ENCODE assay signal across 14 cellular contexts in genomic region chr6:139452176-139452876, GRCh38.
DNase-seq lines count a peak whose midpoint lies in the region; ATAC-seq, FAIRE-seq and TF ChIP-seq lines count a peak whose summit lies in the region.
"Had no signal": no experiment of that assay in that cellular context is flagged by ENCODE, and none has a peak within 500 bp of the region (broad histone marks: within the 10 kb centered on the region; RNA-seq: fewer than 3 reads in every experiment).

No MANE protein-coding gene starts in this region.

- H2BK120ac ChIP-seq in H1 (replicated peaks; ENCODE audit: low read depth, low read length), result no peak overlapping the region
- no peak overlapping the region for H2BK120ac ChIP-seq in neuronal stem cell (ENCODE audit: low read depth, low read length)

- DNase-seq in HPDE6-E6E7 (ENCODE audit: extremely low spot score) (peak; percentile 61), NCI-H69 (lab: John Stamatoyannopoulos, UW) (peak; percentile 42), H1 (ENCODE audit: low read depth in 1 of 2, low spot score in 2 of 2) (no peak), neuronal stem cell (ENCODE audit: low spot score) (no peak), UCSD-AML1 (lab: John Stamatoyannopoulos, UW; ENCODE audit: unreplicated experiment) (no peak), glutamatergic neuron (no peak), frontal cortex (ENCODE audit: low spot score in 2 of 2) (no peak)
- DNase-seq: activated CD4-positive, alpha-beta T cell treated with anti-CD3 and anti-CD28 coated beads, Interleukin-2, amount 10 ng/mL, durations not matched to agents 7 days and 5 days; brain microvascular endothelial cell; CD4-positive, alpha-beta T cell; substantia nigra had no signal

- H3K36me3 Mint-ChIP-seq in glutamatergic neuron (ENCODE audit: unreplicated experiment), result no peaks in the 10 kb centered on the region

- no peak overlapping the region for H2BK20ac ChIP-seq in H1 (ENCODE audit: low read length)

- H3K79me2 ChIP-seq in H1 (ENCODE audit: control insufficient read depth in 1 of 2, insufficient read depth in 2 of 2, low read length in 2 of 2), result no peaks in the 10 kb centered on the region

- peaks cover 2% of the 10 kb centered on the region for H3K4me1 Mint-ChIP-seq in glutamatergic neuron (ENCODE audit: low read depth, unreplicated experiment)

- no peak overlapping the region for H3K56ac ChIP-seq in H1 (replicated peaks; ENCODE audit: insufficient read length, low read depth, low read length)

- TF ChIP-seq CTCF in H1 (IDR thresholded peaks at IDR 0.05; ENCODE audit: control extremely low read depth in 1 of 3, insufficient read depth in 1 of 3, low read depth in 1 of 3, low read length in 3 of 3) (no peak), glutamatergic neuron (IDR thresholded peaks at IDR 0.05; ENCODE audit: partially characterized antibody, unreplicated experiment) (no peak)

- POLR2A ChIA-PET in H1 (lab: Charles Lee; ENCODE audit: partially characterized antibody), result no interaction called here

- TF ChIP-seq EP300 in H1 (IDR thresholded peaks at IDR 0.05; ENCODE audit: borderline replicate concordance in 1 of 2, low read depth in 2 of 2, low read length in 2 of 2), result no peak

- FAIRE-seq in H1 (lab: Jason Lieb, UNC) (no peak), frontal cortex (lab: Jason Lieb, UNC) (no peak)
- FAIRE-seq: islet of Langerhans had no signal

- H3K9me3 ChIP-seq in H1 (ENCODE audit: insufficient read depth in 2 of 2, low read depth in 1 of 2, low read length in 1 of 2) (no peaks in the 10 kb centered on the region; a peak in 1 of 4 replicates), neuronal stem cell (replicated peaks in 1 of 2; ENCODE audit: control insufficient read depth in 2 of 2, insufficient read depth in 1 of 2, low read depth in 1 of 2, low read length in 2 of 2) (no peaks in the 10 kb centered on the region)

- no peak overlapping the region for H2BK15ac ChIP-seq in H1 (ENCODE audit: low read length)
- no peak overlapping the region for H2BK15ac ChIP-seq in neuronal stem cell (ENCODE audit: low read length)

- H3K18ac ChIP-seq in H1 (ENCODE audit: extremely low read depth, low read length) (no peak overlapping the region), neuronal stem cell (ENCODE audit: low read length) (no peak overlapping the region)

- no peaks in the 10 kb centered on the region for H3K36me3 ChIP-seq in H1 (ENCODE audit: control insufficient read depth in 2 of 4, insufficient read depth in 4 of 4, low read length in 3 of 4)
- no peaks in the 10 kb centered on the region for H3K36me3 ChIP-seq in neuronal stem cell (replicated peaks in 1 of 2; ENCODE audit: control insufficient read depth in 2 of 2, insufficient read depth in 2 of 2, low read length in 2 of 2)
- H3K36me3 ChIP-seq: brain microvascular endothelial cell had no signal

- no peak overlapping the region for H3K4ac ChIP-seq in H1 (replicated peaks; ENCODE audit: insufficient read length, low read depth, low read length)
- H3K4ac ChIP-seq in neuronal stem cell (ENCODE audit: low read length), result no peak overlapping the region

- H3K4me3 ChIP-seq in H1 (ENCODE audit: extremely low read depth in 1 of 4, insufficient read depth in 2 of 4, low read depth in 3 of 4, low read length in 4 of 4) (no peak overlapping the region), neuronal stem cell (ENCODE audit: low read length in 2 of 2) (no peak overlapping the region)

- no peak overlapping the region for H4K5ac ChIP-seq in H1 (ENCODE audit: insufficient read length, low read depth, low read length)

- no peak overlapping the region for H3K27ac Mint-ChIP-seq in glutamatergic neuron (ENCODE audit: unreplicated experiment)
- H3K27ac Mint-ChIP-seq: activated CD4-positive, alpha-beta T cell treated with anti-CD3 and anti-CD28 coated beads, Interleukin-2, amount 10 ng/mL, durations not matched to agents 7 days and 5 days; CD4-positive, alpha-beta T cell had no signal

- H3K4me1 ChIP-seq in H1 (replicated peaks in 1 of 4; ENCODE audit: control insufficient read depth in 3 of 4, insufficient read depth in 4 of 4, low read length in 3 of 4) (peaks cover 0 to 2% (median 0%) of the 10 kb centered on the region in 4 experiments; a peak in 2 of 7 replicates), neuronal stem cell (ENCODE audit: control insufficient read depth in 2 of 2, insufficient read depth in 1 of 2, low read depth in 1 of 2, low read length in 2 of 2) (peaks cover 6 to 26% of the 10 kb centered on the region in 2 donors)

- H2BK5ac ChIP-seq in H1 (ENCODE audit: low read depth, low read length) (no peak overlapping the region), neuronal stem cell (ENCODE audit: low read length) (no peak overlapping the region)

- ATAC-seq in HG03432 (IDR thresholded peaks at IDR 0.05; ENCODE audit: unreplicated experiment), result no peak
- ATAC-seq: sciatic nerve had no signal

- H3K23ac ChIP-seq in H1 (ENCODE audit: insufficient read length), result no peak overlapping the region
- no peak overlapping the region for H3K23ac ChIP-seq in neuronal stem cell (ENCODE audit: low read depth, low read length, poor library complexity)

- no peak overlapping the region for H3K9ac ChIP-seq in H1 (replicated peaks in 1 of 4; ENCODE audit: extremely low read depth in 1 of 4, low read depth in 3 of 4, low read length in 3 of 4)
- no peak overlapping the region for H3K9ac ChIP-seq in neuronal stem cell (ENCODE audit: low read depth, low read length, poor library complexity)

- peaks cover under 1% of the 10 kb centered on the region for H3K9me3 Mint-ChIP-seq in glutamatergic neuron (ENCODE audit: unreplicated experiment)
- H3K9me3 Mint-ChIP-seq: activated CD4-positive, alpha-beta T cell treated with anti-CD3 and anti-CD28 coated beads, Interleukin-2, amount 10 ng/mL, durations not matched to agents 7 days and 5 days; CD4-positive, alpha-beta T cell had no signal

- no peak overlapping the region for H3K4me3 Mint-ChIP-seq in glutamatergic neuron (ENCODE audit: unreplicated experiment)
- H3K4me3 Mint-ChIP-seq: activated CD4-positive, alpha-beta T cell treated with anti-CD3 and anti-CD28 coated beads, Interleukin-2, amount 10 ng/mL, durations not matched to agents 7 days and 5 days; CD4-positive, alpha-beta T cell had no signal

- H3K27ac ChIP-seq in H1 (ENCODE audit: low read depth, low read length) (no peak overlapping the region), neuronal stem cell (replicated peaks; ENCODE audit: low read length) (peak overlapping the region; percentile 19)
- H3K27ac ChIP-seq: brain microvascular endothelial cell had no signal

- CTCF ChIA-PET in H1 (lab: Charles Lee; ENCODE audit: partially characterized antibody), result interaction anchor here (0.7 kb wide), 1 partner anchor 50 kb away, joined by 3 read pairs; no protein-coding TSS in a partner anchor

- no peaks in the 10 kb centered on the region for H3K79me1 ChIP-seq in H1 (ENCODE audit: low read depth, low read length)
- H3K79me1 ChIP-seq in neuronal stem cell (ENCODE audit: low read depth, low read length), result no peaks in the 10 kb centered on the region

- H3K23me2 ChIP-seq in H1 (ENCODE audit: low read depth, low read length), result no peaks in the 10 kb centered on the region

- H3K27me3 Mint-ChIP-seq in glutamatergic neuron (ENCODE audit: unreplicated experiment), result no peaks in the 10 kb centered on the region
- H3K27me3 Mint-ChIP-seq: activated CD4-positive, alpha-beta T cell treated with anti-CD3 and anti-CD28 coated beads, Interleukin-2, amount 10 ng/mL, durations not matched to agents 7 days and 5 days; CD4-positive, alpha-beta T cell had no signal

- H4K91ac ChIP-seq in H1 (replicated peaks; ENCODE audit: insufficient read length, low read length), result no peak overlapping the region
- H4K91ac ChIP-seq in neuronal stem cell (ENCODE audit: low read depth, low read length, poor library complexity), result no peak overlapping the region

- H3K4me2 ChIP-seq in H1 (ENCODE audit: insufficient read depth in 1 of 2, low read depth in 2 of 2, low read length in 2 of 2), result no peak overlapping the region
- no peak overlapping the region for H3K4me2 ChIP-seq in neuronal stem cell (ENCODE audit: insufficient read depth, low read length, poor library complexity, severe bottlenecking)

- H3K27me3 ChIP-seq in H1 (replicated peaks in 1 of 4; ENCODE audit: control insufficient read depth in 3 of 4, extremely low read depth in 1 of 4, insufficient read depth in 3 of 4, low read length in 3 of 4) (no peaks in the 10 kb centered on the region), neuronal stem cell (ENCODE audit: control insufficient read depth in 3 of 3, insufficient read depth in 3 of 3, low read depth in 1 of 3, low read length in 3 of 3) (no peaks in the 10 kb centered on the region)
- H3K27me3 ChIP-seq: brain microvascular endothelial cell had no signal

- H2AFZ ChIP-seq in H1 (ENCODE audit: low read length) (peak overlapping the region; percentile 90; the same call in 1 of the 2 replicates), neuronal stem cell (ENCODE audit: low read length) (peak overlapping the region; percentile 57)

- 70% methylated on average over 2 of the region's 2 CpGs; no CpG with 5 or more reads in 1 of the 2 experiments for WGBS in H1 (ENCODE audit: extremely low coverage in 1 of 2, insufficient coverage in 1 of 2, insufficient read length in 1 of 2, insufficient replicate concordance in 2 of 2, low coverage in 1 of 2, low lambda C conversion rate in 2 of 2, missing lambda C conversion rate in 1 of 2), 2 experiments
- WGBS in neuronal stem cell (ENCODE audit: extremely low coverage in 2 of 2, insufficient read length in 2 of 2, insufficient replicate concordance in 1 of 2), 2 donors, result no CpG with 5 or more reads among the region's 2 CpGs

- H4K8ac ChIP-seq in H1 (ENCODE audit: extremely low read depth, insufficient read depth, low read length), result no peak overlapping the region
- H4K8ac ChIP-seq in neuronal stem cell (ENCODE audit: low read depth, low read length), result no peak overlapping the region

- TF ChIP-seq POLR2A in H1 (IDR thresholded peaks at IDR 0.05; ENCODE audit: control extremely low read depth in 1 of 2, low read depth in 2 of 2, low read length in 2 of 2), result no peak

- H2BK12ac ChIP-seq in H1 (ENCODE audit: low read depth, low read length) (no peak overlapping the region), neuronal stem cell (ENCODE audit: low read length) (no peak overlapping the region)

- H3K14ac ChIP-seq in H1 (ENCODE audit: insufficient read length) (no peak overlapping the region), neuronal stem cell (ENCODE audit: low read length) (no peak overlapping the region)

- no peak for TF ChIP-seq RAD21 in H1 (IDR thresholded peaks at IDR 0.05 in 1 of 2, conservative IDR thresholded peaks at IDR 0.05 in 1 of 2; ENCODE audit: low read depth in 2 of 2, low read length in 2 of 2)

- H4K20me1 ChIP-seq in H1 (replicated peaks in 1 of 2; ENCODE audit: control insufficient read depth in 1 of 2, insufficient read depth in 2 of 2, low read length in 2 of 2), result no peaks in the 10 kb centered on the region

- H2AK5ac ChIP-seq in H1 (ENCODE audit: low read depth, low read length) (no peak overlapping the region), neuronal stem cell (ENCODE audit: low read depth, low read length) (no peak overlapping the region)

TF ChIP-seq in H1, 55 proteins besides CTCF, POLR2A, EP300 and RAD21 (continues in another document):
- no peak for TF ChIP-seq CBX8 (IDR thresholded peaks at IDR 0.05; ENCODE audit: borderline replicate concordance, low read depth, low read length)
- TF ChIP-seq GABPA (IDR thresholded peaks at IDR 0.05; ENCODE audit: borderline replicate concordance, insufficient read depth, low read length), result no peak

Comparison
In these comparisons a context has a peak if more than half of its experiments do, and no peak if none do; other contexts are left out.
1. DNase-seq: peak in HPDE6-E6E7 (single experiment) and NCI-H69 (single experiment); none in H1 (0 of 2), neuronal stem cell (single experiment), UCSD-AML1 (single experiment), glutamatergic neuron (single experiment) and frontal cortex (0 of 2).